Comparison of ENCODE assay signal across 8 cellular contexts in genomic region chr6:158026054-158026900, GRCh38. TPM values are rescaled to one million over a fixed set of nuclear protein-coding genes. Genes with fewer than 3 reads are reported as not detected.
A peak's percentile ranks its signal among the peaks of the same experiment; 100 is the strongest.
DNase-seq lines count a peak whose midpoint lies in the region; ATAC-seq and TF ChIP-seq lines count a peak whose summit lies in the region.

No MANE protein-coding gene starts in this region.

- CTCF ChIA-PET in RWPE1 (lab: Yijun Ruan, JAX), result interaction anchor here (0.6 to 0.8 kb wide), 2 partner anchors 31 to 46 kb away, joined by 3 read pairs; no protein-coding TSS in a partner anchor

- H3K27ac ChIP-seq in RWPE1 (peak overlapping the region; percentile 71), foreskin keratinocyte (peak overlapping the region; percentile 47), upper lobe of right lung (peak overlapping the region; percentile 28)

- H3K4me1 ChIP-seq in foreskin keratinocyte, result peaks cover 15% of the 10 kb centered on the region
- H3K4me1 ChIP-seq in upper lobe of right lung, result peaks cover 20% of the 10 kb centered on the region

- TF ChIP-seq CTCF in RWPE1 (conservative IDR thresholded peaks at IDR 0.05; ENCODE audit: low read depth) (no peak), foreskin keratinocyte (conservative IDR thresholded peaks at IDR 0.05) (peak; percentile 52), upper lobe of right lung (IDR thresholded peaks at IDR 0.05) (peak; percentile 66)

- no peaks in the 10 kb centered on the region for H3K9me3 ChIP-seq in upper lobe of right lung

- ATAC-seq in GM21447 (IDR thresholded peaks at IDR 0.05; ENCODE audit: unreplicated experiment) (peak; percentile 77), foreskin keratinocyte (peak; percentile 91), upper lobe of right lung (peak; percentile 77)

- intact Hi-C loops in posterior vena cava (cut with DNase I), result no loop called here
- intact Hi-C loops in upper lobe of right lung (cut with DNase I), result no loop called here

- POLR2A ChIA-PET in RWPE1 (lab: Yijun Ruan, JAX; ENCODE audit: low non-redundant PET), result no interaction called here

- H3K36me3 ChIP-seq in upper lobe of right lung, result no peaks in the 10 kb centered on the region

- no peaks in the 10 kb centered on the region for H3K27me3 ChIP-seq in foreskin keratinocyte
- H3K27me3 ChIP-seq in upper lobe of right lung, result no peaks in the 10 kb centered on the region

- peak; percentile 98 for DNase-seq in DMS153 (lab: John Stamatoyannopoulos, UW)
- DNase-seq in HUDEP-2 (lab: John Stamatoyannopoulos, UW; ENCODE audit: unreplicated experiment in 76 of 76), result peak in 52 of 76 experiments; percentile 12 to 84 (median 56)
- peak; percentile 42 for DNase-seq in RWPE1 (ENCODE audit: low spot score)
- DNase-seq in activated effector memory CD4-positive, alpha-beta T cell treated with anti-CD3 and anti-CD28 coated beads, Interleukin-2, amount 50 U/mL, for 16 hours, result peak; percentile 92
- peak; percentile 65 to 76 for DNase-seq in foreskin keratinocyte
- peak; percentile 95 for DNase-seq in posterior vena cava (ENCODE audit: low spot score)
- peak; percentile 81 for DNase-seq in upper lobe of right lung

- peak overlapping the region; percentile 13 for H3K4me3 ChIP-seq in upper lobe of right lung

RNA-seq across cellular contexts. Expression of gene SYNJ2, which starts 44.6 kb away (rescaled TPM):
- total RNA-seq in foreskin keratinocyte (15.7 and 16.2 TPM in 2 replicates), posterior vena cava (10 to 100 TPM; 19.6 to 30.4 TPM), upper lobe of right lung (7.2 TPM)
- 8.6 and 11.1 TPM in 2 replicates for polyA plus RNA-seq in foreskin keratinocyte

Comparison
In these comparisons a context has a peak if more than half of its experiments do, and no peak if none do; other contexts are left out.
1. Peak in every context shown above with its lines: DNase-seq, ATAC-seq, H3K4me3 ChIP-seq and H3K27ac ChIP-seq.
2. DNase-seq: peak in every context shown above with its lines; median percentile 98 in DMS153; 95 in posterior vena cava; 92 in activated effector memory CD4-positive, alpha-beta T cell treated with anti-CD3 and anti-CD28 coated beads, Interleukin-2, amount 50 U/mL, for 16 hours; 81 in upper lobe of right lung; 70 in foreskin keratinocyte; 56 in HUDEP-2; 42 in RWPE1.